In the genomic region with DNA sequence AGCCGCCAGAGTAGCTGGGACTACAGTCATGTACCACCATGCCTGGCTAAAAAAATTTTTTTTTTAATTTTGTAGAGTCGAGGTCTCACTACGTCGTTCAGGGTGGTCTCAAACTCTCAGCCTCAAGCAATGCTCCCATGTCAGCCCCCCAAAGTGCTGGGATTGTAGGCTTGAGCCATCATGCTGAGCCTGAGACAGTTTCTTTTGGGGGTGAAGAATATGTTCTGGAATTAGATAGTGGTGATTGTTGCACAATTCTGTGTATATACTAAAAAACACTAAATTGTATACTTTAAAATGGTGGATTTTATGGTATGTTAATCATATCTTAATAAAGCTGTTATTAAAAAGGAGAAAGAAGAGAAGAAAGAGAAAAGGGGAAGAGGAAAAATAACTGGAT, we compare ENCODE assay signal across 7 cellular contexts.
"Had no signal": no experiment of that assay in that cellular context is flagged by ENCODE, and none has a peak within 500 bp of the region (broad histone marks: within the 10 kb centered on the region; RNA-seq: fewer than 3 reads in every experiment).

No MANE protein-coding gene starts in this region.

- H3K4me3 ChIP-seq: GM12878 had no signal

- ATAC-seq: GM12878 had no signal

- DNase-seq: GDM1, GF-D8 had no signal

- FAIRE-seq: GM12878, GM12891, GM12892, GM18507, GM19239 had no signal
